In the genomic region with DNA sequence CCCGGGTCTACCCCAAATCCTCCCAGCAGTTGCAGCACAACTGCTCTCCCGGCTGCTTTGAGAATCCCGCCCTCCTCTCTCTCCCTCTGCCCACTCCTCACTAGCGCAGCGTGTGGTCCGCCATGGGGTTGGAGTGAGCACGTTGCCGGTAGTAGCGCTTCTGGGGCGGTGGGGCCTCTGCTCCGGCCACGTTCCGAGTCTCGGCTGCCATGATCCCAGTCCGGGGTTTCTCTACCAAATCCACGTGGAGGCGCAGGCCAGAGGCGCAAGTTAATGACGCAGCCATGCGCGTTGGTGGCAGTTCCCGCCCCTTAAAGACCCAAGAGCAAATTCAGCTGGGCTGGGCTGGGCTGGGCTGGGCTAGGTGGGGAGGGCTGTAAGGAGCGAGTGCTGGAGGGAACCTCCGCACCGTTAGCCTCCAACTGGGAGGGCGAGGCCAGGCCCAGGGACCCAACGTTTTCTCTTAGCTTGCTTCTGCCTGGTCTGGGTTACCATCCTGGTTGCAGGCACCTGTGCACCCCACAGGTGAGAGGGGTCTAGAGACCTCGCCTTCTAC, we compare ENCODE assay signal across 8 cellular contexts. TPM values are rescaled to one million over a fixed set of nuclear protein-coding genes. Genes with fewer than 3 reads are reported as not detected.
DNase-seq lines count a peak whose midpoint lies in the region; ATAC-seq and TF ChIP-seq lines count a peak whose summit lies in the region.

METTL1 (minus strand) TSS at position 233 of the 556 bp plus-strand sequence; CDS start at position 211, 22 bp downstream.

- intact Hi-C loops in cardiac septum (cut with DNase I): loop anchor here (1.0 to 2.0 kb wide), 2 partner anchors 10 to 19 kb away; partner anchors contain the start of genes CDK4 and TSFM

- peak in 1 of 4 donors; percentile 19 for TF ChIP-seq EP300 in upper lobe of left lung (IDR thresholded peaks at IDR 0.05)

- peak within 1 kb of the TSS; percentile 95 for H3K4me3 ChIP-seq in adipocyte (ENCODE audit: low read length)
- H3K4me3 ChIP-seq in upper lobe of left lung: peak within 1 kb of the TSS; percentile 72 to 92 (median 85)

- H3K27ac ChIP-seq in upper lobe of left lung: peak within 1 kb of the TSS; percentile 81 to 95 (median 92)

- H3K27me3 ChIP-seq in adipocyte (replicated peaks; ENCODE audit: control insufficient read depth, insufficient read depth, low read length) (peaks cover 7% of the 10 kb centered on the region), upper lobe of left lung (no peaks in the 10 kb centered on the region)

- TF ChIP-seq POLR2A in GM10847 (IDR thresholded peaks at IDR 0.05; ENCODE audit: extremely low read depth, insufficient read length) (peak; percentile 66), upper lobe of left lung (IDR thresholded peaks at IDR 0.05) (peak in 3 of 4 donors; percentile 41 to 72 (median 70))

- DNase-seq in NCI-H1105 treated with DMSO at 0.1 percent for 48 hours (lab: John Stamatoyannopoulos, UW) (peak; percentile 81), SW 1271 (lab: John Stamatoyannopoulos, UW) (peak; percentile 94), adipocyte (ENCODE audit: low read depth) (peak; percentile 98), cardiac septum (ENCODE audit: low spot score) (peak; percentile 96), pons (ENCODE audit: low spot score) (peak; percentile 92), upper lobe of left lung (peak; percentile 94 to 96)

- peaks cover 35% of the 10 kb centered on the region for H3K36me3 ChIP-seq in adipocyte (ENCODE audit: control insufficient read depth, insufficient read depth, low read length, severe bottlenecking)
- H3K36me3 ChIP-seq in upper lobe of left lung: peaks cover 0 to 29% (median 9%) of the 10 kb centered on the region in 4 donors

- 0% methylated on average over 13 to 28 of the region's 28 CpGs for WGBS in upper lobe of left lung, 2 donors

- ATAC-seq in HG02642 (IDR thresholded peaks at IDR 0.05; ENCODE audit: poor library complexity, unreplicated experiment): peak; percentile 84
- ATAC-seq in upper lobe of left lung (ENCODE audit: low FRiP score in 2 of 2): peak; percentile 96 to 97

- H3K9me3 ChIP-seq in adipocyte (ENCODE audit: control insufficient read depth, low read length): no peaks in the 10 kb centered on the region
- no peaks in the 10 kb centered on the region for H3K9me3 ChIP-seq in upper lobe of left lung

- H3K4me1 ChIP-seq in adipocyte (ENCODE audit: control insufficient read depth, insufficient read depth, low read length): peaks cover 22% of the 10 kb centered on the region
- peaks cover 18 to 36% (median 22%) of the 10 kb centered on the region in 4 donors for H3K4me1 ChIP-seq in upper lobe of left lung

- no peak for TF ChIP-seq CTCF in upper lobe of left lung (IDR thresholded peaks at IDR 0.05)

- H3K9ac ChIP-seq in adipocyte (ENCODE audit: low read length): peak within 1 kb of the TSS; percentile 94

RNA-seq across cellular contexts. Expression of gene METTL1, which starts in this region (rescaled TPM):
- total RNA-seq in cardiac septum (13.3 TPM), upper lobe of left lung (10 to 100 TPM in 4 of 6 donors, 1 to 10 TPM in 2; 1.3 to 30.2 (median 16.9) TPM)

Comparison
In these comparisons a context has a peak if more than half of its experiments do, and no peak if none do; other contexts are left out.
1. Peak in every context shown above with its lines: DNase-seq, ATAC-seq, H3K4me3 ChIP-seq and H3K27ac ChIP-seq.